In the genomic region with DNA sequence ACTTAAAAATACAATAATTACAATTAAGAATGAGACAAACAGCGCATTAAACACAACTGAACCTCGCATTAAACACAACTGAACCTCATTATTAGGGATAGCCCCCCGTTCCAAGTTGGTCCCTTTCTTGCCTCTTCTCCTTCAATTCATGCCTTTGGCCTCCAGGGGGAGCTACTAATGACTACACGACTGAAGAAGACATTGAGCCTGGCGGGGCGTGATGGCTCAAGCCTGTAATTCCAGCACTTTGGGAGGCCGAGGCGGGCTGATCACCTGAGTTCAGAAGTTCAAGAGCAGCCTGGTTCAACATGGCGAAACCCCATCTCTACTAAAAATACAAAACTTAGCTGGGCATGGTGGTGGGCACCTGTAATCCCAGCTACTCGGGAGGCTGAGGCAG, we compare ENCODE assay signal across 18 cellular contexts. TPM values are rescaled to one million over a fixed set of nuclear protein-coding genes. Genes with fewer than 3 reads are reported as not detected.
DNase-seq lines count a peak whose midpoint lies in the region; ATAC-seq and TF ChIP-seq lines count a peak whose summit lies in the region.
"Had no signal": no experiment of that assay in that cellular context is flagged by ENCODE, and none has a peak within 500 bp of the region (broad histone marks: within the 10 kb centered on the region; RNA-seq: fewer than 3 reads in every experiment).

No MANE protein-coding gene starts in this region.

- no peak for TF ChIP-seq EP300 in SK-N-SH (IDR thresholded peaks at IDR 0.05; ENCODE audit: borderline replicate concordance in 1 of 2, low read depth in 1 of 2, low read length in 1 of 2)

- H3K27me3 ChIP-seq in SK-N-SH (ENCODE audit: insufficient read depth) (no peaks in the 10 kb centered on the region), PC-3 (ENCODE audit: low read length) (peaks cover 5% of the 10 kb centered on the region; the same call in 1 of the 2 replicates), heart right ventricle (no peaks in the 10 kb centered on the region)
- H3K27me3 ChIP-seq: foreskin keratinocyte, upper lobe of left lung had no signal

- H3K4me2 ChIP-seq in SK-N-SH (no peak overlapping the region), PC-3 (ENCODE audit: low read length) (no peak overlapping the region)

- H3K4me3 ChIP-seq in SK-N-SH (ENCODE audit: low read depth in 2 of 2, low read length in 1 of 2) (no peak overlapping the region), PC-3 (ENCODE audit: low read length) (no peak overlapping the region), heart right ventricle (no peak overlapping the region)
- H3K4me3 ChIP-seq: HAP-1, psoas muscle, upper lobe of left lung had no signal

- no peaks in the 10 kb centered on the region for H3K4me1 ChIP-seq in SK-N-SH (ENCODE audit: control insufficient read depth in 1 of 2, insufficient read depth in 2 of 2, low read depth in 1 of 2, low read length in 1 of 2)
- no peaks in the 10 kb centered on the region for H3K4me1 ChIP-seq in PC-3 (ENCODE audit: insufficient read depth, low read length)
- no peaks in the 10 kb centered on the region for H3K4me1 ChIP-seq in heart right ventricle
- H3K4me1 ChIP-seq: foreskin keratinocyte, HAP-1, psoas muscle, upper lobe of left lung had no signal

- H3K9me2 ChIP-seq in SK-N-SH = no peaks in the 10 kb centered on the region
- no peaks in the 10 kb centered on the region for H3K9me2 ChIP-seq in PC-3 (replicated peaks; ENCODE audit: low read length)

- no peaks in the 10 kb centered on the region for H3F3A ChIP-seq in SK-N-SH (replicated peaks; ENCODE audit: insufficient read depth)
- no peaks in the 10 kb centered on the region for H3F3A ChIP-seq in PC-3 (ENCODE audit: low read length, unreplicated experiment)

- BruUV-seq in PC-3 (replicated peaks; lab: Mats Ljungman, UMichigan) = no TSS peak

- no peaks in the 10 kb centered on the region for H3K9me3 ChIP-seq in SK-N-SH
- no peaks in the 10 kb centered on the region for H3K9me3 ChIP-seq in PC-3 (ENCODE audit: low read length)
- H3K9me3 ChIP-seq in heart right ventricle = no peaks in the 10 kb centered on the region
- H3K9me3 ChIP-seq: HAP-1, psoas muscle, upper lobe of left lung had no signal

- TF ChIP-seq CTCF in SK-N-SH (IDR thresholded peaks at IDR 0.05) (peak; percentile 45; the same call in 1 of the 2 replicates), GM12874 (IDR thresholded peaks at IDR 0.05; ENCODE audit: insufficient read depth, low read depth, low read length) (peak; percentile 36; the same call in 1 of the 2 replicates), PC-3 (conservative IDR thresholded peaks at IDR 0.05; ENCODE audit: low read depth, low read length) (peak; percentile 46; the same call in 1 of the 2 replicates), heart right ventricle (IDR thresholded peaks at IDR 0.05) (peak in 1 of 9 donors; percentile 16)

- DNase-seq in SK-N-SH = peak; percentile 3
- DNase-seq in PC-3 = peak; percentile 27
- peak; percentile 61 for DNase-seq in iPS-NIHi7 (ENCODE audit: extremely low spot score)
- DNase-seq in 8988T = no peak
- DNase-seq in heart right ventricle = no peak
- DNase-seq: foreskin keratinocyte, NCI-H1105, NCI-H524 treated with DMSO at 0.1 percent for 48 hours, psoas muscle, upper lobe of left lung had no signal

- H3K36me3 ChIP-seq in SK-N-SH (replicated peaks in 1 of 2; ENCODE audit: control insufficient read depth in 1 of 2, insufficient read depth in 2 of 2, low read length in 1 of 2) = no peaks in the 10 kb centered on the region
- no peaks in the 10 kb centered on the region for H3K36me3 ChIP-seq in PC-3 (ENCODE audit: low read depth, low read length)
- H3K36me3 ChIP-seq in heart right ventricle = no peaks in the 10 kb centered on the region
- H3K36me3 ChIP-seq: HAP-1, upper lobe of left lung had no signal

- TF ChIP-seq RAD21 in SK-N-SH (IDR thresholded peaks at IDR 0.05; ENCODE audit: low read length) = no peak

- no peak overlapping the region for H3K9ac ChIP-seq in SK-N-SH
- H3K9ac ChIP-seq in PC-3 (ENCODE audit: low read length) = no peak overlapping the region

- H3K27ac ChIP-seq in SK-N-SH (ENCODE audit: low read depth in 2 of 2, low read length in 1 of 2) (no peak overlapping the region), PC-3 (ENCODE audit: low read length) (no peak overlapping the region), heart right ventricle (no peak overlapping the region)
- H3K27ac ChIP-seq: foreskin keratinocyte, psoas muscle, upper lobe of left lung had no signal

- ATAC-seq in SK-N-SH treated with all-trans-retinoic acid at 6 μM for 48 hours (no peak), PC-3 (no peak), HG03139 (IDR thresholded peaks at IDR 0.05; ENCODE audit: unreplicated experiment) (no peak), heart right ventricle (no peak)
- ATAC-seq: activated CD4-positive, CD25-positive, alpha-beta regulatory T cell treated with anti-CD3 and anti-CD28 coated beads, Interleukin-2, amount 50 U/mL, for 24 hours; foreskin keratinocyte; psoas muscle had no signal

- H4K20me1 ChIP-seq in SK-N-SH (ENCODE audit: insufficient read depth) (no peaks in the 10 kb centered on the region), PC-3 (ENCODE audit: low read length) (no peaks in the 10 kb centered on the region)

- H2AFZ ChIP-seq in SK-N-SH (ENCODE audit: low read depth) (no peak overlapping the region), PC-3 (ENCODE audit: low read length) (no peak overlapping the region)

- WGBS in SK-N-SH (ENCODE audit: low lambda C conversion rate) = 8% methylated on average over 10 of the region's 10 CpGs
- 76 to 77% methylated on average over 10 of the region's 10 CpGs for WGBS in heart right ventricle, 2 donors

- intact Hi-C loops in PC-3 (cut with micrococcal nuclease) = no loop called here
- intact Hi-C loops in heart right ventricle (cut with DNase I) = no loop called here

- H3K79me2 ChIP-seq in SK-N-SH (ENCODE audit: insufficient read depth) (no peaks in the 10 kb centered on the region), PC-3 (ENCODE audit: low read length) (no peaks in the 10 kb centered on the region)

- POLR2A ChIA-PET in SK-N-SH (lab: Yijun Ruan, JAX) (no interaction called here), PC-3 (lab: Charles Lee; ENCODE audit: unreplicated experiment) (no interaction called here)

- CTCF ChIA-PET in SK-N-SH (lab: Yijun Ruan, JAX) = interaction anchor here (1.2 kb wide), 1 partner anchor 12 kb away, joined by 3 read pairs; no protein-coding TSS in a partner anchor
- CTCF ChIA-PET in PC-3 (lab: Charles Lee) = no interaction called here

TF ChIP-seq in SK-N-SH, 30 proteins besides CTCF, POLR2A, EP300 and RAD21 (continues in another document):
- TF ChIP-seq SMC3 (IDR thresholded peaks at IDR 0.05; ENCODE audit: low read depth, low read length) = no peak
- no peak for TF ChIP-seq TEAD4 (IDR thresholded peaks at IDR 0.05; ENCODE audit: borderline replicate concordance, insufficient read depth)
- TF ChIP-seq TCF12 (IDR thresholded peaks at IDR 0.05) = no peak
- TF ChIP-seq FOXM1 (IDR thresholded peaks at IDR 0.05; ENCODE audit: low read depth) = no peak
- TF ChIP-seq GATA2 (CRISPR knock-in tag; IDR thresholded peaks at IDR 0.05) = no peak
- TF ChIP-seq EZH2phosphoT487 (IDR thresholded peaks at IDR 0.05; ENCODE audit: borderline replicate concordance, low read depth) = no peak
- no peak for TF ChIP-seq JUND (IDR thresholded peaks at IDR 0.05)
- no peak for TF ChIP-seq SIN3A (IDR thresholded peaks at IDR 0.05; ENCODE audit: borderline replicate concordance, low read depth, low read length)
- TF ChIP-seq FOSL2 (IDR thresholded peaks at IDR 0.05; ENCODE audit: borderline replicate concordance, low read depth) = no peak
- no peak for TF ChIP-seq ELF1 (IDR thresholded peaks at IDR 0.05)
- no peak for TF ChIP-seq FOXJ3 (CRISPR knock-in tag; IDR thresholded peaks at IDR 0.05)
- no peak for TF ChIP-seq PBX3 (IDR thresholded peaks at IDR 0.05)

TF ChIP-seq in SK-N-SH treated with all-trans-retinoic acid at 6 μM for 48 hours, 23 proteins besides CTCF, POLR2A, EP300 and RAD21 (continues in another document):
- no peak for TF ChIP-seq ZC3H10 (CRISPR knock-in tag; IDR thresholded peaks at IDR 0.05)
- TF ChIP-seq, protein P1, sequence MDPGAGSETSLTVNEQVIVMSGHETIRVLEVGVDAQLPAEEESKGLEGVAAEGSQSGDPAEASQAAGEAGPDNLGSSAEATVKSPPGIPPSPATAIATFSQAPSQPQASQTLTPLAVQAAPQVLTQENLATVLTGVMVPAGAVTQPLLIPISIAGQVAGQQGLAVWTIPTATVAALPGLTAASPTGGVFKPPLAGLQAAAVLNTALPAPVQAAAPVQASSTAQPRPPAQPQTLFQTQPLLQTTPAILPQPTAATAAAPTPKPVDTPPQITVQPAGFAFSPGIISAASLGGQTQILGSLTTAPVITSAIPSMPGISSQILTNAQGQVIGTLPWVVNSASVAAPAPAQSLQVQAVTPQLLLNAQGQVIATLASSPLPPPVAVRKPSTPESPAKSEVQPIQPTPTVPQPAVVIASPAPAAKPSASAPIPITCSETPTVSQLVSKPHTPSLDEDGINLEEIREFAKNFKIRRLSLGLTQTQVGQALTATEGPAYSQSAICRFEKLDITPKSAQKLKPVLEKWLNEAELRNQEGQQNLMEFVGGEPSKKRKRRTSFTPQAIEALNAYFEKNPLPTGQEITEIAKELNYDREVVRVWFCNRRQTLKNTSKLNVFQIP (CRISPR knock-in tag; IDR thresholded peaks at IDR 0.05; ENCODE audit: borderline replicate concordance, low read depth) = no peak
- TF ChIP-seq PPARA (CRISPR knock-in tag; IDR thresholded peaks at IDR 0.05; ENCODE audit: borderline replicate concordance) = no peak
- TF ChIP-seq CSRNP3 (CRISPR knock-in tag; IDR thresholded peaks at IDR 0.05) = no peak
- no peak for TF ChIP-seq BACH2 (CRISPR knock-in tag; IDR thresholded peaks at IDR 0.05; ENCODE audit: borderline replicate concordance)
- no peak for TF ChIP-seq ARNTL (CRISPR knock-in tag; IDR thresholded peaks at IDR 0.05; ENCODE audit: borderline replicate concordance, low read depth)
- TF ChIP-seq TCF4 (CRISPR knock-in tag; IDR thresholded peaks at IDR 0.05; ENCODE audit: borderline replicate concordance) = no peak

RNA-seq across cellular contexts. Expression of gene NWD2, which starts 56.4 kb away (rescaled TPM):
- polyA plus RNA-seq in SK-N-SH (2012; rRNA removed) (not detected in 2 replicates), heart right ventricle (under 1 TPM in 1 of 2 donors, not detected in 1; 0.03 TPM)
- not detected in 2 replicates for polyA plus RNA-seq in SK-N-SH (2012; cell fraction: cytosol; rRNA removed)
- polyA plus RNA-seq in SK-N-SH (2012; cell fraction: nucleus; rRNA removed) = not detected in 2 replicates
- total RNA-seq in PC-3 (2014; rRNA removed) (under 0.01 and 0.06 TPM in 2 replicates), heart right ventricle (under 1 TPM in 4 of 10 donors, not detected in 6; 0.02 to 0.37 (median 0.05) TPM)
- total RNA-seq: activated T-helper 2 cell treated with anti-CD3 and anti-CD28 coated beads, Interferon-gamma antibody, Interleukin-2, Interleukin-4, amounts not matched to agents 10 μg/mL and 5 μg/mL and 100 μg/mL, durations not matched to agents 14 hours and 24 hours and 36 hours; Daoy; foreskin keratinocyte; HT1080; psoas muscle; upper lobe of left lung had no signal
- polyA plus RNA-seq: foreskin keratinocyte had no signal

Comparison
In these comparisons a context has a peak if more than half of its experiments do, and no peak if none do; other contexts are left out.
1. DNase-seq: peak in SK-N-SH (single experiment), PC-3 (single experiment) and iPS-NIHi7 (single experiment); none in 8988T (single experiment) and heart right ventricle (0 of 2).